Comparison of ENCODE assay signal across 1 cellular context in the genomic region with DNA sequence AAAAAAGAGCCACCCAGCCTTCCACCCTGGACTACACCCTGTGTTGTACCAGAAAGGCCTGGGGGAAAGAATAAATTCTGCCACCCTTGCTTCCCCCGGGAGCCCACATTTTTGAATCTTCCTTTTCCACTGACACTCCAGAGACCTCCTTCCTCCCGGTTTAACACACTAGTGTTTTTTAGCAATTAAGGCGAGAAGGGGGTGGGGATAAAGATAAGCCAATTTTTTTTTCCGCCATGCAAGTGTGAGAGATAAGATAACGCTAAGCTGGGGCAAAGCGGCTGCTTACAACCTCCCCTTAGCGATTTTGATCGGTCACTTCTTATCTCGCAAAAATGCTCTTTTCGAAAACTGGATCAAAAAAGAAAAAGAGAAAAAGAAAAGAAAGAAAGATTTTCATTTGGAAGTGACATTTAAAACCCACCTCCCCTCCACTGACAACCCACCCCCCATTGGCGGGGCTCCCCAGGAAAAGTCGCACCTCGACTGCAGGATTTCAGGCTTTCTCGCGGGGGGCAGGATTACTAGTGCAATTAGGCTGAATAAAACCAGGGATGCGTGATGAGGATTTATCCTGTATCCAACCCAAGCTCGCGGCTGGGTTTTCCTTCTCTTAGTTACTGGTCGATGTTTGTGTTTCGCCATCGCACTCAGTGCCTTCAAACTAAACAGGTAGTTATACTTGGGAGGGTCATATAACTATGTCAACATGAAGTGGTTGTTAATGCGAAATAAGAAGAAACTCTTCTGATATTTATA.
A peak's percentile ranks its signal among the peaks of the same experiment; 100 is the strongest.
TF ChIP-seq lines count a peak whose summit lies in the region.

No MANE protein-coding gene starts in this region.

TF ChIP-seq in HEK293, 187 proteins besides CTCF, POLR2A, EP300 and RAD21 (continued from another document):
- peak; percentile 68; the same call in 1 of the 2 replicates for TF ChIP-seq PRDM10 (tag by site-specific recombination; IDR thresholded peaks at IDR 0.05)
